ENCODE assay signal across 8 cellular contexts in the genomic region with DNA sequence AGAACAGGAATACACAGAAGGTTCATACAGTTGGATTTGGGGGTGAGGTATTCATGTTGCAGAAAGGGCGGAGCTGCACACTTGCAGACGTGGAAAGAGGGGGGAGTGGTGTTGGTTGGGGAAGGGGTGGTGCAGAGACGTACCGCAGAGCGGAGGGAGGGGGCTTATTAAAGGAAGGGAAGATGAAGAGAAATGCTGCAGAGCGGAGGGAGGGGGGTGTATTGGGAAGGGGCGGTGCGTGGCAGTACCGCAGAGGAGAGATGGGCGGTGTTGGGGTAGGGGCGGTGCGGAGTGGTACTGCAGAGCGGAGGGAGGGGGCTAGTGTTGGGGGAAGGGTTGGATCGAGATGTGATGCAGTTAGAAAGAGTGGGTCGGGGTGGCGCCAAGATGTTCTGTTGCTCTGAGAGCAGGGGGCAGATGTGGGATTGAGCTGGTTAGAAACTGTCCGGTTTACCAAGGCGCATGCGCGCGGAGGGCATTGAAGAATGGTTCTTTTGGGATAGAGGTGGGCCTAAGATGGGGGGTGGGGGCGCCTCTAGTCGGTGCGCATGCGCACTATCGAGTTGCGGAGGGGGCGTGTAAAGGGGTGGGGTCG. TPM values are rescaled to one million over a fixed set of nuclear protein-coding genes. Genes with fewer than 3 reads are reported as not detected.
A peak's percentile ranks its signal among the peaks of the same experiment; 100 is the strongest.
DNase-seq lines count a peak whose midpoint lies in the region; ATAC-seq lines count a peak whose summit lies in the region.

No MANE protein-coding gene starts in this region.

- ATAC-seq in GM21360 (IDR thresholded peaks at IDR 0.05; ENCODE audit: unreplicated experiment) (peak; percentile 60), HG03378 (IDR thresholded peaks at IDR 0.05; ENCODE audit: unreplicated experiment) (no peak)

- DNase-seq in AG08395 (ENCODE audit: low spot score) (peak; percentile 89), NCI-H2227 (lab: John Stamatoyannopoulos, UW; ENCODE audit: unreplicated experiment) (peak; percentile 96), epidermal melanocyte (ENCODE audit: insufficient read length, low spot score) (peak; percentile 22), mucosa of gallbladder (ENCODE audit: low spot score) (peak; percentile 43)
- DNase-seq in activated CD8-positive, alpha-beta memory T cell treated with anti-CD3 and anti-CD28 coated beads, Interleukin-2, amount 50 U/mL, for 24 hours (ENCODE audit: extremely low read depth) = peak; percentile 20
- peak; percentile 3 to 11 for DNase-seq in stimulated activated CD8-positive, alpha-beta memory T cell treated with anti-CD3 and anti-CD28 coated beads, Interleukin-4, amount 100 ng/mL, for 1 hour (ENCODE audit: low read depth in 2 of 2, low spot score in 1 of 2)

RNA-seq across cellular contexts. Expression of gene TRO, which starts 0.9 kb away (rescaled TPM):
- total RNA-seq in mucosa of gallbladder = 11.1 TPM

Comparison
In these comparisons a context has a peak if more than half of its experiments do, and no peak if none do; other contexts are left out.
1. DNase-seq: peak in every context shown above with its lines; median percentile 96 in NCI-H2227; 89 in AG08395; 43 in mucosa of gallbladder; 22 in epidermal melanocyte; 20 in activated CD8-positive, alpha-beta memory T cell treated with anti-CD3 and anti-CD28 coated beads, Interleukin-2, amount 50 U/mL, for 24 hours; 7 in stimulated activated CD8-positive, alpha-beta memory T cell treated with anti-CD3 and anti-CD28 coated beads, Interleukin-4, amount 100 ng/mL, for 1 hour.